8 cellular contexts compared by ENCODE assay signal in the genomic region with DNA sequence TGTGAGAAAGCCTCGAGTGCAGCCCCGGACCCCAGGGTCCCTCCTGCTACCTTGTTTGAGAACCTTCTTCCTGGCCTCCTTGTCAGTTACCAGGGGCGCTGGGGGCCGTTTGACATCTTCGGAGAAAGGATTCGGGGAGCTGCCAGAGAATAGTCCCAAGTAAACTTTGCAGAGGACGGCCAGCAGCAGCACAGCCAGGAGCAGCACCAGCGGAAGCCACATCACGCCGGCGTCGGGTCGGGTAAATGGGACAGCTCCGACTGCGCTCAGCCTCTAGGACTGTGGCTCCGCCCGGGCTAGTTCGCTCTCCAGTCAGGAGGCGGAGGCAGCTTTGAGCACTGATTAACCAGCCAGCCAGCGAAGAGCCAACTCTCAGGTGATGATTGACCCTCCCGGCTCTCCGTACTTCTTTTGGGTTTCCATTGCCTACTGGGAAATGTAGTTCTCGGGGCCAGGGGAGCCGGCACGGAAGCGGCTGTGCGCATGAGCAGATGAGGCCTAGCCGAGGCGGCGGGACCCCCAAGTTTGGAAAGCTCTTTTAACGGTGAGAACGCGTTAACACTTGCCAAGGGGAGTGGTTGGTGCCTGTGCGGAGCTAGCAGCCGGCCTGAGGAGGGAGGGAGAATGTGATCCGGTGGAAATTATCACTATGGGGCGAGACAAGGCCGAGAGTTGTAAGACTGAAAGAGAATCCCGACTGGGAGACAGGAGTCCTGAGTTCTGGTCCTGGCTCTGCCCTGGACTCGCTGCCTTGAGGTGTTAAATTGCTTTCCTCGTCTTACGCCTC. TPM values are rescaled to one million over a fixed set of nuclear protein-coding genes. Genes with fewer than 3 reads are reported as not detected.
DNase-seq lines count a peak whose midpoint lies in the region; ATAC-seq, FAIRE-seq and TF ChIP-seq lines count a peak whose summit lies in the region.

A gene (plus strand): TSS at position 484 of the 787 bp plus-strand sequence. CDS start 2,430 bp downstream, outside the sequence.
A gene (minus strand): TSS at position 243 of the 787 bp plus-strand sequence. CDS start 21 bp downstream, at position 222.

- no peak within 1 kb of the TSS for H3K27ac ChIP-seq in HUES64 (ENCODE audit: low read depth, low read length)
- peak within 1 kb of the TSS; percentile 15 for H3K27ac ChIP-seq in OCI-LY1 (ENCODE audit: low read depth, low read length, poor library complexity, severe bottlenecking)
- H3K27ac ChIP-seq in mesodermal cell (ENCODE audit: low read depth, low read length, severe bottlenecking), result peak within 1 kb of the TSS; percentile 62

- ATAC-seq in GM21447 (IDR thresholded peaks at IDR 0.05; ENCODE audit: unreplicated experiment), result peak; percentile 96

- H3K4me3 ChIP-seq in HUES64 (ENCODE audit: low read length), result peak within 1 kb of the TSS; percentile 92
- peak within 1 kb of the TSS; percentile 79 for H3K4me3 ChIP-seq in OCI-LY1 (ENCODE audit: low read depth, low read length, poor library complexity, severe bottlenecking)
- H3K4me3 ChIP-seq in mesodermal cell (ENCODE audit: extremely low read depth, insufficient read depth, low read length, poor library complexity, severe bottlenecking), result peak within 1 kb of the TSS; percentile 87

- peak; percentile 92 for FAIRE-seq in endometrium (lab: Jason Lieb, UNC)

- H4K20me1 ChIP-seq in OCI-LY1 (ENCODE audit: insufficient read depth, low read length), result no peaks in the 10 kb centered on the region

- intact Hi-C loops in Calu3 (cut with micrococcal nuclease; ENCODE audit: unreplicated experiment), result no loop called here

- peak within 1 kb of the TSS; percentile 79 for H3K9ac ChIP-seq in HUES64 (ENCODE audit: low read depth, low read length)
- peak within 1 kb of the TSS; percentile 87 for H3K9ac ChIP-seq in OCI-LY1 (ENCODE audit: low read length)

- CTCF ChIA-PET in Calu3 (lab: Charles Lee), result interaction anchor here (0.6 to 1.5 kb wide), 3 partner anchors 27 to 184 kb away, joined by 3 to 6 read pairs (median 3); a partner anchor contains a TSS

- H3K9me3 Mint-ChIP-seq in Calu3 (ENCODE audit: low read depth, unreplicated experiment), result no peaks in the 10 kb centered on the region

- H3K27me3 Mint-ChIP-seq in Calu3 (ENCODE audit: unreplicated experiment), result no peaks in the 10 kb centered on the region

- H3K36me3 Mint-ChIP-seq in Calu3 (ENCODE audit: insufficient read depth, unreplicated experiment), result peaks cover 42% of the 10 kb centered on the region

- peaks cover 8% of the 10 kb centered on the region; the same call in 1 of the 2 replicates for H3K4me1 ChIP-seq in HUES64 (ENCODE audit: insufficient read depth, low read length)
- peaks cover 27% of the 10 kb centered on the region for H3K4me1 ChIP-seq in OCI-LY1 (ENCODE audit: insufficient read depth, low read length, severe bottlenecking)
- H3K4me1 ChIP-seq in mesodermal cell (ENCODE audit: control insufficient read depth, insufficient read depth, low read length, poor library complexity, severe bottlenecking), result peaks cover 3% of the 10 kb centered on the region

- H3K4me3 Mint-ChIP-seq in Calu3 (ENCODE audit: low read depth, unreplicated experiment), result peak within 1 kb of the TSS; percentile 96

- no peaks in the 10 kb centered on the region for H3K9me3 ChIP-seq in HUES64 (ENCODE audit: insufficient read depth, low read depth, low read length)
- no peaks in the 10 kb centered on the region for H3K9me3 ChIP-seq in OCI-LY1 (ENCODE audit: low read length)
- no peaks in the 10 kb centered on the region for H3K9me3 ChIP-seq in mesodermal cell (ENCODE audit: control insufficient read depth, low read length)

- H3K27ac Mint-ChIP-seq in Calu3 (ENCODE audit: unreplicated experiment), result peak within 1 kb of the TSS; percentile 89

- no peaks in the 10 kb centered on the region for H3K79me2 ChIP-seq in OCI-LY1 (ENCODE audit: insufficient read depth, low read length)

- H3K4me1 Mint-ChIP-seq in Calu3 (ENCODE audit: low read depth, unreplicated experiment), result no peaks in the 10 kb centered on the region

- H3K4me2 ChIP-seq in OCI-LY1 (ENCODE audit: low read length), result peak within 1 kb of the TSS; percentile 99

- H2AFZ ChIP-seq in OCI-LY1 (ENCODE audit: low read length), result peak within 1 kb of the TSS; percentile 56; the same call in 1 of the 2 replicates

- H3K27me3 ChIP-seq in HUES64 (ENCODE audit: insufficient read depth, low read length), result no peaks in the 10 kb centered on the region
- H3K27me3 ChIP-seq in OCI-LY1 (ENCODE audit: insufficient read depth, low read length), result no peaks in the 10 kb centered on the region

- 2% methylated on average over 42 of the region's 42 CpGs for WGBS in HUES64
- WGBS in mesodermal cell (ENCODE audit: insufficient coverage in 2 of 2), 2 experiments, result 2 to 3% methylated on average over 39 to 42 of the region's 42 CpGs

- H3K9me2 ChIP-seq in OCI-LY1 (ENCODE audit: low read depth, low read length), result no peaks in the 10 kb centered on the region

- H3K36me3 ChIP-seq in HUES64 (ENCODE audit: insufficient read depth, low read length), result peaks cover 33% of the 10 kb centered on the region
- peaks cover 42% of the 10 kb centered on the region for H3K36me3 ChIP-seq in OCI-LY1 (ENCODE audit: insufficient read depth, low read length)
- H3K36me3 ChIP-seq in mesodermal cell (ENCODE audit: control insufficient read depth, insufficient read depth, low read length), result peaks cover 55% of the 10 kb centered on the region

- H3F3A ChIP-seq in OCI-LY1 (ENCODE audit: insufficient read depth, low read length), result no peaks in the 10 kb centered on the region

- DNase-seq in Calu3, result peak; percentile 98
- peak; percentile 94 for DNase-seq in activated CD8-positive, alpha-beta memory T cell treated with anti-CD3 and anti-CD28 coated beads, Interleukin-2, amount 50 U/mL, for 4 hours
- DNase-seq in stimulated activated CD8-positive, alpha-beta memory T cell treated with anti-CD3 and anti-CD28 coated beads, Interleukin-15, amount 100 ng/mL, for 4 hours (ENCODE audit: low read depth in 2 of 2), result peak; percentile 85 to 95

- TF ChIP-seq CTCF in Calu3 (IDR thresholded peaks at IDR 0.05; ENCODE audit: unreplicated experiment) (no peak), OCI-LY1 (IDR thresholded peaks at IDR 0.05; ENCODE audit: low read length) (no peak)

- BruUV-seq in Calu3 (replicated peaks; lab: Mats Ljungman, UMichigan), result no TSS peak

RNA-seq across cellular contexts. Expression of the first gene that starts in this region (rescaled TPM):
- total RNA-seq in Calu3 (2022), result 12.9 and 15.5 TPM in 2 replicates
- polyA plus RNA-seq in HUES64 (2013, experiment 1 of 2), result 7.1 TPM
- 6.6 TPM for polyA plus RNA-seq in HUES64 (2013, experiment 2 of 2)
- 11.8 TPM for polyA plus RNA-seq in mesodermal cell (2013, experiment 1 of 2)
- 16.2 TPM for polyA plus RNA-seq in mesodermal cell (2013, experiment 2 of 2)

RNA-seq across cellular contexts. Expression of the second gene that starts in this region (rescaled TPM):
- total RNA-seq in Calu3 (2022), result 40.6 and 47.2 TPM in 2 replicates
- 6.2 TPM for polyA plus RNA-seq in HUES64 (2013, experiment 1 of 2)
- polyA plus RNA-seq in HUES64 (2013, experiment 2 of 2), result 6.7 TPM
- polyA plus RNA-seq in mesodermal cell (2013, experiment 1 of 2), result 16.1 TPM
- 14.8 TPM for polyA plus RNA-seq in mesodermal cell (2013, experiment 2 of 2)
